In genomic region chr16:30921748-30922419, GRCh38 we compare ENCODE assay signal across 8 cellular contexts. TPM values are rescaled to one million over a fixed set of nuclear protein-coding genes. Genes with fewer than 3 reads are reported as not detected.
DNase-seq lines count a peak whose midpoint lies in the region; ATAC-seq, FAIRE-seq and TF ChIP-seq lines count a peak whose summit lies in the region.

No MANE protein-coding gene starts in this region.

- no peaks in the 10 kb centered on the region for H3K9me3 ChIP-seq in CD8-positive, alpha-beta memory T cell (ENCODE audit: low read length)
- no peaks in the 10 kb centered on the region for H3K9me3 ChIP-seq in smooth muscle cell (replicated peaks; ENCODE audit: low read depth)

- peak overlapping the region; percentile 86 for H3K4me2 ChIP-seq in smooth muscle cell

- H3K4me3 Mint-ChIP-seq in CD8-positive, alpha-beta memory T cell, result peak overlapping the region; percentile 93 to 99 (median 96)
- H3K4me3 Mint-ChIP-seq in immature natural killer cell, result peak overlapping the region; percentile 99 to 100 (median 100)

- peaks cover 12% of the 10 kb centered on the region for H4K20me1 ChIP-seq in smooth muscle cell (ENCODE audit: low read depth)

- H3K27me3 ChIP-seq in CD8-positive, alpha-beta memory T cell (ENCODE audit: insufficient read depth, low read length, poor library complexity, severe bottlenecking), result no peaks in the 10 kb centered on the region
- H3K27me3 ChIP-seq in bronchial epithelial cell (ENCODE audit: control insufficient read depth, insufficient read depth, low read length) (no peaks in the 10 kb centered on the region), smooth muscle cell (ENCODE audit: low read depth) (no peaks in the 10 kb centered on the region)

- H3K4me1 ChIP-seq in CD8-positive, alpha-beta memory T cell (ENCODE audit: insufficient read depth, low read length), result no peaks in the 10 kb centered on the region
- peaks cover 10% of the 10 kb centered on the region for H3K4me1 ChIP-seq in smooth muscle cell (ENCODE audit: low read depth)

- peak; percentile 79 to 92 (median 84) for DNase-seq in CD8-positive, alpha-beta memory T cell
- DNase-seq in HFF-Myc (ENCODE audit: extremely low read depth, low read depth) (peak; percentile 73), NCI-H2196 treated with DMSO at 0.1 percent for 48 hours (lab: John Stamatoyannopoulos, UW; ENCODE audit: unreplicated experiment) (peak; percentile 90), bronchial epithelial cell (ENCODE audit: low read depth) (peak; percentile 87), immature natural killer cell (peak; percentile 84 to 86 (median 85)), smooth muscle cell (lab: John Stamatoyannopoulos, UW; ENCODE audit: unreplicated experiment) (peak; percentile 94)

- no peak for FAIRE-seq in bronchial epithelial cell (lab: Jason Lieb, UNC)

- H3K79me2 ChIP-seq in smooth muscle cell (ENCODE audit: low read depth), result peaks cover 3% of the 10 kb centered on the region

- no peaks in the 10 kb centered on the region for H3K9me3 Mint-ChIP-seq in CD8-positive, alpha-beta memory T cell
- H3K9me3 Mint-ChIP-seq in immature natural killer cell, result no peaks in the 10 kb centered on the region

- no peaks in the 10 kb centered on the region for H3K36me3 ChIP-seq in CD8-positive, alpha-beta memory T cell (ENCODE audit: insufficient read depth, low read length)
- peaks cover 4% of the 10 kb centered on the region for H3K36me3 ChIP-seq in bronchial epithelial cell (ENCODE audit: control insufficient read depth, insufficient read depth, low read length)
- H3K36me3 ChIP-seq in smooth muscle cell (ENCODE audit: low read depth), result no peaks in the 10 kb centered on the region

- peak overlapping the region; percentile 38 for H3K9ac ChIP-seq in smooth muscle cell (ENCODE audit: low read depth)

- peak overlapping the region; percentile 95 for H3K4me3 ChIP-seq in CD8-positive, alpha-beta memory T cell (ENCODE audit: low read length)
- H3K4me3 ChIP-seq in HFF-Myc (replicated peaks; ENCODE audit: low read depth, low read length) (peak overlapping the region; percentile 76), WI38 (ENCODE audit: low read depth, low read length) (peak overlapping the region; percentile 63), bronchial epithelial cell (ENCODE audit: low read depth, low read length) (peak overlapping the region; percentile 57), smooth muscle cell (peak overlapping the region; percentile 62)

- peaks cover 0 to 18% (median 0%) of the 10 kb centered on the region in 3 donors for H3K36me3 Mint-ChIP-seq in CD8-positive, alpha-beta memory T cell
- H3K36me3 Mint-ChIP-seq in immature natural killer cell, result no peaks in the 10 kb centered on the region

- CTCF ChIA-PET in CD8-positive, alpha-beta memory T cell (lab: Charles Lee), result interaction anchor here (0.9 to 5.6 kb wide), 6 partner anchors 20 to 78 kb away, joined by 4 to 60 read pairs (median 8); no protein-coding TSS in a partner anchor

- no peaks in the 10 kb centered on the region for H3K27me3 Mint-ChIP-seq in CD8-positive, alpha-beta memory T cell
- H3K27me3 Mint-ChIP-seq in immature natural killer cell (ENCODE audit: low read depth in 3 of 3), result peaks cover 0 to 3% (median 0%) of the 10 kb centered on the region in 3 donors

- POLR2A ChIA-PET in CD8-positive, alpha-beta memory T cell (lab: Charles Lee), result interaction anchor here (0.6 to 1.0 kb wide), 2 partner anchors 19 to 174 kb away, joined by 3 read pairs; partner anchors contain the start of gene PHKG2

- ATAC-seq in GM21528 (IDR thresholded peaks at IDR 0.05; ENCODE audit: low FRiP score, unreplicated experiment), result no peak

- H3F3A ChIP-seq in smooth muscle cell (ENCODE audit: low read depth), result no peaks in the 10 kb centered on the region

- H3K27ac Mint-ChIP-seq in CD8-positive, alpha-beta memory T cell, result peak overlapping the region; percentile 95 to 100 (median 98)
- H3K27ac Mint-ChIP-seq in immature natural killer cell, result peak overlapping the region; percentile 94 to 100 (median 100)

- 1% methylated on average over 36 of the region's 37 CpGs for WGBS in smooth muscle cell (ENCODE audit: low lambda C conversion rate)

- peaks cover 15 to 31% (median 16%) of the 10 kb centered on the region in 3 donors for H3K4me1 Mint-ChIP-seq in CD8-positive, alpha-beta memory T cell
- H3K4me1 Mint-ChIP-seq in immature natural killer cell, result peaks cover 24 to 30% of the 10 kb centered on the region in 2 donors

- TF ChIP-seq CTCF in HFF-Myc (IDR thresholded peaks at IDR 0.05; ENCODE audit: low read depth, low read length, missing control alignments) (peak; percentile 85), WI38 (IDR thresholded peaks at IDR 0.05; ENCODE audit: low read depth, low read length) (peak; percentile 78), bronchial epithelial cell (IDR thresholded peaks at IDR 0.05; ENCODE audit: insufficient read depth, low read length, severe bottlenecking) (peak; percentile 85), smooth muscle cell (IDR thresholded peaks at IDR 0.05; ENCODE audit: borderline replicate concordance, insufficient read depth, poor library complexity, severe bottlenecking) (peak; percentile 82)

- H2AFZ ChIP-seq in smooth muscle cell (ENCODE audit: low read depth), result peak overlapping the region; percentile 50

- H3K27ac ChIP-seq in CD8-positive, alpha-beta memory T cell (ENCODE audit: low read depth, low read length), result peak overlapping the region; percentile 61
- peak overlapping the region; percentile 83 for H3K27ac ChIP-seq in smooth muscle cell (ENCODE audit: low read depth)

RNA-seq across cellular contexts. Expression of gene FBXL19, which starts 1.5 kb away (rescaled TPM):
- total RNA-seq in CD8-positive, alpha-beta memory T cell, result 10 to 100 TPM; 28.7 to 29.2 TPM
- polyA plus RNA-seq in CD8-positive, alpha-beta memory T cell, result 0.25 TPM
- total RNA-seq in bronchial epithelial cell (7.9 and 10.0 TPM in 2 replicates), smooth muscle cell (4.5 and 8.5 TPM in 2 replicates)
- polyA plus RNA-seq in immature natural killer cell (1 to 10 TPM in 1 of 3 donors, under 1 TPM in 2; 0.18 to 1.1 (median 0.22) TPM), smooth muscle cell (1.3 and 1.6 TPM in 2 replicates)

RNA-seq across cellular contexts. Expression of gene CTF1, which starts 25.5 kb away (rescaled TPM):
- total RNA-seq in CD8-positive, alpha-beta memory T cell, result under 1 TPM in 1 of 2 experiments, not detected in 1; 0.33 TPM
- not detected for polyA plus RNA-seq in CD8-positive, alpha-beta memory T cell
- 0.26 and 0.38 TPM in 2 replicates for total RNA-seq in bronchial epithelial cell
- not detected for polyA plus RNA-seq in immature natural killer cell
- total RNA-seq in smooth muscle cell, result 0.76 and 1.7 TPM in 2 replicates
- polyA plus RNA-seq in smooth muscle cell, result 8.1 and 8.2 TPM in 2 replicates

RNA-seq across cellular contexts. Expression of gene ORAI3, which starts 27.0 kb away (rescaled TPM):
- total RNA-seq in CD8-positive, alpha-beta memory T cell, result 1 to 10 TPM; 8.5 to 8.8 TPM
- 25.8 TPM for polyA plus RNA-seq in CD8-positive, alpha-beta memory T cell
- 16.6 and 17.5 TPM in 2 replicates for total RNA-seq in bronchial epithelial cell
- 10 to 100 TPM; 31.4 to 50.0 (median 40.3) TPM for polyA plus RNA-seq in immature natural killer cell
- total RNA-seq in smooth muscle cell, result 33.7 and 34.9 TPM in 2 replicates
- 39.4 and 44.0 TPM in 2 replicates for polyA plus RNA-seq in smooth muscle cell

RNA-seq across cellular contexts. Expression of gene BCL7C, which starts 28.0 kb away (rescaled TPM):
- 10 to 100 TPM; 31.7 to 35.0 TPM for total RNA-seq in CD8-positive, alpha-beta memory T cell
- polyA plus RNA-seq in CD8-positive, alpha-beta memory T cell, result 52.3 TPM
- total RNA-seq in bronchial epithelial cell (24.7 and 50.1 TPM in 2 replicates), smooth muscle cell (27.8 and 34.2 TPM in 2 replicates)
- polyA plus RNA-seq in immature natural killer cell (10 to 100 TPM; 44.5 to 80.0 (median 60.7) TPM), smooth muscle cell (68.1 and 76.1 TPM in 2 replicates)

RNA-seq across cellular contexts. Expression of gene SETD1A, which starts 35.7 kb away (rescaled TPM):
- total RNA-seq in CD8-positive, alpha-beta memory T cell, result 10 to 100 TPM; 24.7 to 28.8 TPM
- 2.6 TPM for polyA plus RNA-seq in CD8-positive, alpha-beta memory T cell
- 1.3 TPM in 2 replicates for total RNA-seq in bronchial epithelial cell
- 1 to 10 TPM in 2 of 3 donors, not detected in 1; 1.8 to 2.4 TPM for polyA plus RNA-seq in immature natural killer cell
- total RNA-seq in smooth muscle cell, result 1.9 and 2.9 TPM in 2 replicates
- 1.2 and 3.3 TPM in 2 replicates for polyA plus RNA-seq in smooth muscle cell
